ENCODE assay signal across 8 cellular contexts in genomic region chr12:31589582-31589895, GRCh38. TPM values are rescaled to one million over a fixed set of nuclear protein-coding genes. Genes with fewer than 3 reads are reported as not detected.
DNase-seq lines count a peak whose midpoint lies in the region; ATAC-seq, FAIRE-seq and TF ChIP-seq lines count a peak whose summit lies in the region.

No MANE protein-coding gene starts in this region.

- no peak overlapping the region for H4K5ac ChIP-seq in H1 (ENCODE audit: insufficient read length, low read depth, low read length)

- CTCF ChIA-PET in H1 (lab: Charles Lee; ENCODE audit: partially characterized antibody) = interaction anchor here (1.3 kb wide), 2 partner anchors 71 to 187 kb away, joined by 3 to 4 read pairs; no protein-coding TSS in a partner anchor

- peak overlapping the region; percentile 90 for H3K27ac Mint-ChIP-seq in nephron progenitor cell

- H4K91ac ChIP-seq in H1 (replicated peaks; ENCODE audit: insufficient read length, low read length) = no peak overlapping the region

- peak overlapping the region; percentile 84 for H3K4me3 ChIP-seq in NT2/D1 (ENCODE audit: insufficient read length, low read depth)
- H3K4me3 ChIP-seq in H1 (ENCODE audit: extremely low read depth in 1 of 4, insufficient read depth in 2 of 4, low read depth in 3 of 4, low read length in 4 of 4) = peak overlapping the region; percentile 82 to 90 (median 85)

- no peak for TF ChIP-seq EP300 in H1 (IDR thresholded peaks at IDR 0.05; ENCODE audit: borderline replicate concordance in 1 of 2, low read depth in 2 of 2, low read length in 2 of 2)

- POLR2A ChIA-PET in H1 (lab: Charles Lee; ENCODE audit: partially characterized antibody) = interaction anchor here (1.5 to 2.0 kb wide), 5 partner anchors 15 to 267 kb away, joined by 3 to 13 read pairs (median 5); no protein-coding TSS in a partner anchor

- H3K79me1 ChIP-seq in H1 (ENCODE audit: low read depth, low read length) = peaks cover 5% of the 10 kb centered on the region; the same call in 1 of the 2 replicates

- no peak overlapping the region for H2AFZ ChIP-seq in H1 (ENCODE audit: low read length)

- H3K36me3 ChIP-seq in NT2/D1 (ENCODE audit: insufficient read depth, insufficient read length, low read length) = peaks cover 10% of the 10 kb centered on the region
- H3K36me3 ChIP-seq in H1 (ENCODE audit: control insufficient read depth in 2 of 4, insufficient read depth in 4 of 4, low read length in 3 of 4) = no peaks in the 10 kb centered on the region

- no peak for TF ChIP-seq RAD21 in H1 (IDR thresholded peaks at IDR 0.05 in 1 of 2, conservative IDR thresholded peaks at IDR 0.05 in 1 of 2; ENCODE audit: low read depth in 2 of 2, low read length in 2 of 2)

- H4K8ac ChIP-seq in H1 (ENCODE audit: extremely low read depth, insufficient read depth, low read length) = no peak overlapping the region

- no peak for FAIRE-seq in H1 (lab: Jason Lieb, UNC)

- H3K18ac ChIP-seq in H1 (ENCODE audit: extremely low read depth, low read length) = no peak overlapping the region

- peaks cover 6% of the 10 kb centered on the region for H3K4me1 ChIP-seq in NT2/D1 (ENCODE audit: insufficient read depth, insufficient read length)
- H3K4me1 ChIP-seq in H1 (replicated peaks in 1 of 4; ENCODE audit: control insufficient read depth in 3 of 4, insufficient read depth in 4 of 4, low read length in 3 of 4) = peaks cover 0 to 9% (median 4%) of the 10 kb centered on the region in 4 experiments; a peak in 2 of 7 replicates

- H3K9me3 ChIP-seq in NT2/D1 (ENCODE audit: insufficient read depth, low read length) (no peaks in the 10 kb centered on the region), H1 (ENCODE audit: insufficient read depth in 2 of 2, low read depth in 1 of 2, low read length in 1 of 2) (no peaks in the 10 kb centered on the region)

- TF ChIP-seq POLR2A in H1 (IDR thresholded peaks at IDR 0.05; ENCODE audit: control extremely low read depth in 1 of 2, low read depth in 2 of 2, low read length in 2 of 2) = no peak

- 2% methylated on average over 13 of the region's 13 CpGs; no CpG with 5 or more reads in 1 of the 2 experiments for WGBS in H1 (ENCODE audit: extremely low coverage in 1 of 2, insufficient coverage in 1 of 2, insufficient read length in 1 of 2, insufficient replicate concordance in 2 of 2, low coverage in 1 of 2, low lambda C conversion rate in 2 of 2, missing lambda C conversion rate in 1 of 2), 2 experiments

- H3K4me2 ChIP-seq in H1 (ENCODE audit: insufficient read depth in 1 of 2, low read depth in 2 of 2, low read length in 2 of 2) = peak overlapping the region; percentile 71 to 81

- no peak for ATAC-seq in activated T-cell treated with anti-CD3 and anti-CD28 coated beads, Interleukin-2, amount 50 U/mL, for 4 hours
- ATAC-seq in GM19395 (IDR thresholded peaks at IDR 0.05; ENCODE audit: unreplicated experiment) = no peak
- no peak for ATAC-seq in GM18520 (IDR thresholded peaks at IDR 0.05; ENCODE audit: unreplicated experiment)

- H3K9ac ChIP-seq in NT2/D1 (ENCODE audit: insufficient read length, low read depth) (peak overlapping the region; percentile 90), H1 (replicated peaks in 1 of 4; ENCODE audit: extremely low read depth in 1 of 4, low read depth in 3 of 4, low read length in 3 of 4) (peak overlapping the region in 3 of 4 experiments; percentile 56 to 78 (median 65); a peak in 5 of 7 replicates)

- no peak overlapping the region for H2BK120ac ChIP-seq in H1 (replicated peaks; ENCODE audit: low read depth, low read length)

- no peak overlapping the region for H2BK15ac ChIP-seq in H1 (ENCODE audit: low read length)

- H2BK20ac ChIP-seq in H1 (ENCODE audit: low read length) = no peak overlapping the region

- no peaks in the 10 kb centered on the region for H3K9me3 Mint-ChIP-seq in activated T-cell treated with anti-CD3 and anti-CD28 coated beads, Interleukin-2, amount 50 U/mL, for 4 hours
- H3K9me3 Mint-ChIP-seq in nephron progenitor cell = peaks cover 15% of the 10 kb centered on the region

- DNase-seq in activated T-cell treated with anti-CD3 and anti-CD28 coated beads, Interleukin-2, amount 50 U/mL, for 4 hours = peak; percentile 9
- no peak for DNase-seq in activated T-cell treated with anti-CD3 and anti-CD28 coated beads, Interleukin-2, amount 50 U/mL, for 1 hour
- DNase-seq in NT2/D1 (ENCODE audit: low read depth, low spot score) = no peak
- no peak for DNase-seq in H1 (ENCODE audit: low read depth in 1 of 2, low spot score in 2 of 2)
- peak; percentile 70 for DNase-seq in nephron progenitor cell
- no peak for DNase-seq in NCI-H524 (lab: John Stamatoyannopoulos, UW)

- H2BK12ac ChIP-seq in H1 (ENCODE audit: low read depth, low read length) = no peak overlapping the region

- peaks cover 47% of the 10 kb centered on the region for H3K27me3 Mint-ChIP-seq in activated T-cell treated with anti-CD3 and anti-CD28 coated beads, Interleukin-2, amount 50 U/mL, for 4 hours (ENCODE audit: low read depth)
- H3K27me3 Mint-ChIP-seq in nephron progenitor cell (ENCODE audit: low read depth, poor library complexity) = peaks cover 7% of the 10 kb centered on the region

- H3K27me3 ChIP-seq in NT2/D1 (ENCODE audit: insufficient read depth, insufficient read length) (peaks cover 12% of the 10 kb centered on the region), H1 (replicated peaks in 1 of 4; ENCODE audit: control insufficient read depth in 3 of 4, extremely low read depth in 1 of 4, insufficient read depth in 3 of 4, low read length in 3 of 4) (peaks cover 0 to 6% (median 4%) of the 10 kb centered on the region in 4 experiments; a peak in 3 of 7 replicates)

- peaks cover 11% of the 10 kb centered on the region for H3K4me1 Mint-ChIP-seq in activated T-cell treated with anti-CD3 and anti-CD28 coated beads, Interleukin-2, amount 50 U/mL, for 4 hours (ENCODE audit: low read depth)
- peaks cover 68% of the 10 kb centered on the region for H3K4me1 Mint-ChIP-seq in nephron progenitor cell

- no peak overlapping the region for H3K4ac ChIP-seq in H1 (replicated peaks; ENCODE audit: insufficient read length, low read depth, low read length)

- H2AK5ac ChIP-seq in H1 (ENCODE audit: low read depth, low read length) = no peak overlapping the region

- H3K27ac ChIP-seq in H1 (ENCODE audit: low read depth, low read length) = no peak overlapping the region

- H3K79me2 ChIP-seq in H1 (ENCODE audit: control insufficient read depth in 1 of 2, insufficient read depth in 2 of 2, low read length in 2 of 2) = peaks cover 0 to 41% of the 10 kb centered on the region in 2 experiments; a peak in 3 of 4 replicates

- H3K4me3 Mint-ChIP-seq in activated T-cell treated with anti-CD3 and anti-CD28 coated beads, Interleukin-2, amount 50 U/mL, for 4 hours = peak overlapping the region; percentile 85
- peak overlapping the region; percentile 94 for H3K4me3 Mint-ChIP-seq in nephron progenitor cell

- H3K56ac ChIP-seq in H1 (replicated peaks; ENCODE audit: insufficient read length, low read depth, low read length) = no peak overlapping the region

- H4K20me1 ChIP-seq in H1 (replicated peaks in 1 of 2; ENCODE audit: control insufficient read depth in 1 of 2, insufficient read depth in 2 of 2, low read length in 2 of 2) = peaks cover 4 to 8% of the 10 kb centered on the region in 2 experiments

- H3K36me3 Mint-ChIP-seq in activated T-cell treated with anti-CD3 and anti-CD28 coated beads, Interleukin-2, amount 50 U/mL, for 4 hours (ENCODE audit: insufficient read depth) = no peaks in the 10 kb centered on the region
- H3K36me3 Mint-ChIP-seq in nephron progenitor cell (ENCODE audit: low read depth) = peaks cover 18% of the 10 kb centered on the region

- no peak overlapping the region for H3K23ac ChIP-seq in H1 (ENCODE audit: insufficient read length)

- TF ChIP-seq CTCF in H1 (IDR thresholded peaks at IDR 0.05; ENCODE audit: control extremely low read depth in 1 of 3, insufficient read depth in 1 of 3, low read depth in 1 of 3, low read length in 3 of 3) (no peak), nephron progenitor cell (IDR thresholded peaks at IDR 0.05) (no peak)

- H2BK5ac ChIP-seq in H1 (ENCODE audit: low read depth, low read length) = no peak overlapping the region

- no peak overlapping the region for H3K14ac ChIP-seq in H1 (ENCODE audit: insufficient read length)

- H3K23me2 ChIP-seq in H1 (ENCODE audit: low read depth, low read length) = peaks cover 7% of the 10 kb centered on the region

TF ChIP-seq in H1, 55 proteins besides CTCF, POLR2A, EP300 and RAD21:
- TF ChIP-seq EGR1 (IDR thresholded peaks at IDR 0.05; ENCODE audit: borderline replicate concordance, low read depth, low read length) (no peak), KDM1A (IDR thresholded peaks at IDR 0.05; ENCODE audit: borderline replicate concordance, low read length) (no peak), GABPA (IDR thresholded peaks at IDR 0.05; ENCODE audit: borderline replicate concordance, insufficient read depth, low read length) (no peak), SIRT6 (IDR thresholded peaks at IDR 0.05; ENCODE audit: low read length) (no peak), GTF2F1 (IDR thresholded peaks at IDR 0.05; ENCODE audit: borderline replicate concordance, low read depth, low read length) (no peak), TAF1 (IDR thresholded peaks at IDR 0.05; ENCODE audit: low read depth, low read length) (no peak), SP2 (IDR thresholded peaks at IDR 0.05; ENCODE audit: low read length) (no peak), SIN3A (conservative IDR thresholded peaks at IDR 0.05 in 1 of 2, IDR thresholded peaks at IDR 0.05 in 1 of 2; ENCODE audit: low read depth in 1 of 2, low read length in 2 of 2) (peak in 1 of 2 experiments; percentile 27; a peak in 1 of 4 replicates)

RNA-seq across cellular contexts. Expression of gene DENND5B, which starts 1.4 kb away (rescaled TPM):
- total RNA-seq in activated T-cell treated with anti-CD3 and anti-CD28 coated beads, Interleukin-2, amount 50 U/mL, for 4 hours = under 1 TPM; 0.10 to 0.33 (median 0.29) TPM
- total RNA-seq in H1 (2021; fragmentation: NEBNext Ultra II Directional; extraction: Animal tissue kit (Norgen Biotek cat#: 25700)) = 16.2 and 20.2 TPM in 2 replicates
- polyA plus RNA-seq in H1 (2011; rRNA removed) = 7.8 and 13.4 TPM in 2 replicates
- 10.6 TPM for polyA plus RNA-seq in H1 (2011; cell fraction: cytosol; rRNA removed)
- 5.9 TPM for polyA plus RNA-seq in H1 (2011; cell fraction: nucleus; rRNA removed)
- 7.5 to 12.7 TPM (median 9.3 TPM) in 4 replicates for polyA plus RNA-seq in H1 (2012, experiment 1 of 2)
- polyA plus RNA-seq in H1 (2012, experiment 2 of 2) = 7.6 TPM
- polyA plus RNA-seq in H1 (2013, experiment 1 of 2) = 9.4 TPM
- 10.1 TPM for polyA plus RNA-seq in H1 (2013, experiment 2 of 2)
- polyA minus RNA-seq in H1 (2011; rRNA and poly(A)+ RNA removed) = 31.7 and 41.1 TPM in 2 replicates
- 12.5 TPM for polyA minus RNA-seq in H1 (2011; cell fraction: cytosol; rRNA and poly(A)+ RNA removed)
- 17.3 TPM for polyA minus RNA-seq in H1 (2011; cell fraction: nucleus; rRNA and poly(A)+ RNA removed)

Comparison
In these comparisons a context has a peak if more than half of its experiments do, and no peak if none do; other contexts are left out.
1. DNase-seq: peak in activated T-cell treated with anti-CD3 and anti-CD28 coated beads, Interleukin-2, amount 50 U/mL, for 4 hours (single experiment) and nephron progenitor cell (single experiment); none in activated T-cell treated with anti-CD3 and anti-CD28 coated beads, Interleukin-2, amount 50 U/mL, for 1 hour (single experiment), NT2/D1 (single experiment), H1 (0 of 2) and NCI-H524 (0 of 2).
2. RNA of gene DENND5B, which starts 1.4 kb away (total RNA-seq): 16.2 to 20.2 TPM in H1; 0.10 to 0.33 TPM in activated T-cell treated with anti-CD3 and anti-CD28 coated beads, Interleukin-2, amount 50 U/mL, for 4 hours; every median in the first group is over 10 times any median in the second.